In the genomic region with DNA sequence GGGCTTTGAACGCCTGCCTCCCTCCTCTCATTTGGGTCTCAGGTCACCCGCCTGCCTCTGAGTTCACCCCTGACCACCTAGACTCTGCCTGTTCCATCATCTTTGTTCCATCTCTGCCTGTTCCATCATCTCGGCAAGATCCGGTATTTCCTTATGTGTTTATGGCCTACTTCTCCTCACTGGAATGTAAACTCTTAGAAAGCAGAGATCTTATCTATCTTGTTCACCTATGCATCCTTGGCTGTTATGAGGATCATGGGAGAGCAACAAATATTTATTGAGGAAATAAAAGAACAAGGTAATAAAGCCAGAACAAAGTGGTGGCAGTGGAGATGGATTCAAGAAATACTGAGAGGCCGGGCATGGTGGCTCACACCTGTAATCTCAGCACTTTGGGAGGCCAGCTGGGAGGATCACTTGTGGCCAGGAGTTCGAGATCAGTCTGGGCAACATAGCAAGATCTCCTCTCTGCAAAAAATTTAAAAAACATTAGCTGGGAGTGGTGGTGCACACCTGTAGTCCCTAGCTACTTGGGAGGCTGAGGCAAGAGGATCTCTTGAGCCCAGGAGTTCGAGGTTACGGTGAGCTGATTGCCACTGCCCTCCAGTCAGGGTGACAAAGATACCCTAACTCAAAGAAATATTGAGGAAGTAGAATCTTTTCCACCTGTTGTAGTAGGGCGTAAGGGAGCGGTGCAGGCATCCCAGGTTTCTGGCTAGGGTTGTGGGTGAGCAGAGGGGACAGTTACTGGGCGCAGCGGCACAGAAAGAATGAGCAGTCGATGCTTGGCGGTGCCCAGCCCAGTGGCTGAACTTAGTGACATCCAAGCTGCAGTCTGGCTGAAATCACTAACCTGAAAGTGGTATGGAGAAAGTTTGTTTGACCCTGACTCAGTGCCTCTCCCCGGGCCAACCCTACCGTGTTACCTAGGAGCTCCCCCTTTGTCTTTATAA, we compare ENCODE assay signal across 9 cellular contexts. TPM values are rescaled to one million over a fixed set of nuclear protein-coding genes. Genes with fewer than 3 reads are reported as not detected.
A peak's percentile ranks its signal among the peaks of the same experiment; 100 is the strongest.
DNase-seq lines count a peak whose midpoint lies in the region; ATAC-seq and TF ChIP-seq lines count a peak whose summit lies in the region.
"Had no signal": no experiment of that assay in that cellular context is flagged by ENCODE, and none has a peak within 500 bp of the region (broad histone marks: within the 10 kb centered on the region; RNA-seq: fewer than 3 reads in every experiment).

No MANE protein-coding gene starts in this region.

- no peak for ATAC-seq in GM23338
- no peak for ATAC-seq in gastroesophageal sphincter

- H2AFZ ChIP-seq in GM23338: peak overlapping the region; percentile 81; the same call in 1 of the 2 replicates

- no peaks in the 10 kb centered on the region for H3K9me2 ChIP-seq in GM23338 (ENCODE audit: insufficient read depth)

- H3K4me3 ChIP-seq in GM23338: peak overlapping the region; percentile 85
- H3K4me3 ChIP-seq in gastroesophageal sphincter: peak overlapping the region in 1 of 2 donors; percentile 78
- H3K4me3 ChIP-seq in skeletal muscle satellite cell (ENCODE audit: low read length): peak overlapping the region; percentile 95

- no peaks in the 10 kb centered on the region; the same call in 2 of the 3 replicates for H3K36me3 Mint-ChIP-seq in GM23338 (ENCODE audit: low read depth)

- H3K9ac ChIP-seq in skeletal muscle satellite cell (ENCODE audit: low read depth, low read length): peak overlapping the region; percentile 97

- H3K4me3 Mint-ChIP-seq in GM23338: peak overlapping the region; percentile 78

- no peak for DNase-seq in GM23338 (ENCODE audit: low spot score)
- DNase-seq in SW480 (ENCODE audit: low spot score): peak; percentile 72
- no peak for DNase-seq in DMS153 treated with DMSO at 0.1 percent for 48 hours (lab: John Stamatoyannopoulos, UW; ENCODE audit: unreplicated experiment)
- DNase-seq in GM13976 (ENCODE audit: low spot score): no peak
- DNase-seq in mucosa of gallbladder (ENCODE audit: low spot score): no peak
- no peak for DNase-seq in hippocampal formation (lab: John Stamatoyannopoulos, UW)

- WGBS in gastroesophageal sphincter (ENCODE audit: low coverage in 1 of 2), 2 donors: 90 to 93% methylated on average over 9 to 14 of the region's 16 CpGs

- H4K20me1 ChIP-seq in GM23338 (replicated peaks; ENCODE audit: insufficient read depth): peaks cover 22% of the 10 kb centered on the region

- in situ Hi-C loops in GM13976 (cut with MboI; ENCODE audit: low sequenced_read_pairs, unreplicated experiment): no loop called here

- peaks cover 17% of the 10 kb centered on the region for H3K4me1 Mint-ChIP-seq in GM23338

- peak overlapping the region; percentile 96 for H3K4me2 ChIP-seq in GM23338
- peak overlapping the region; percentile 95 for H3K4me2 ChIP-seq in skeletal muscle satellite cell (ENCODE audit: low read length)

- H3K9me3 Mint-ChIP-seq in GM23338: no peaks in the 10 kb centered on the region

- H3K27me3 Mint-ChIP-seq in GM23338 (ENCODE audit: insufficient read depth, low read depth, poor library complexity): peaks cover 4% of the 10 kb centered on the region

- 0 out of 2 replicates have a peak, but pooled peaks cover 11% of the 10 kb centered on the region for H3F3A ChIP-seq in GM23338 (replicated peaks; ENCODE audit: low read depth)

- no peak for TF ChIP-seq EP300 in gastroesophageal sphincter (IDR thresholded peaks at IDR 0.05)

- peaks cover 28% of the 10 kb centered on the region for H3K79me2 ChIP-seq in GM23338 (replicated peaks; ENCODE audit: insufficient read depth)

- H3K27ac ChIP-seq in GM23338 (ENCODE audit: low read depth): peak overlapping the region; percentile 99; the same call in 1 of the 2 replicates
- H3K27ac ChIP-seq in gastroesophageal sphincter: peak overlapping the region; percentile 93 to 100 (median 97)

- TF ChIP-seq CTCF in GM23338 (conservative IDR thresholded peaks at IDR 0.05; ENCODE audit: low read depth in 2 of 2) (no peak), gastroesophageal sphincter (IDR thresholded peaks at IDR 0.05) (no peak), GM13976 (IDR thresholded peaks at IDR 0.05; ENCODE audit: borderline replicate concordance, control extremely low read depth, extremely low read depth, insufficient read depth, missing control alignments) (no peak)

- H3K27ac Mint-ChIP-seq in GM23338: peak overlapping the region; percentile 97

- H3K9me3 ChIP-seq in gastroesophageal sphincter (no peaks in the 10 kb centered on the region), skeletal muscle satellite cell (replicated peaks; ENCODE audit: low read length) (no peaks in the 10 kb centered on the region)
- H3K9me3 ChIP-seq: pancreas had no signal

- H3K27me3 ChIP-seq in GM23338 (ENCODE audit: insufficient read depth) (no peaks in the 10 kb centered on the region), gastroesophageal sphincter (no peaks in the 10 kb centered on the region), skeletal muscle satellite cell (ENCODE audit: control insufficient read depth, insufficient read depth, low read length) (no peaks in the 10 kb centered on the region)
- H3K27me3 ChIP-seq: pancreas had no signal

- TF ChIP-seq POLR2A in gastroesophageal sphincter (IDR thresholded peaks at IDR 0.05): no peak

- H3K4me1 ChIP-seq in GM23338 (ENCODE audit: insufficient read depth) (peaks cover 18% of the 10 kb centered on the region), gastroesophageal sphincter (peaks cover 0 to 62% (median 40%) of the 10 kb centered on the region in 3 donors), skeletal muscle satellite cell (ENCODE audit: control insufficient read depth, insufficient read depth, low read length) (peaks cover 43% of the 10 kb centered on the region)

- H3K36me3 ChIP-seq in GM23338 (ENCODE audit: insufficient read depth) (no peaks in the 10 kb centered on the region), gastroesophageal sphincter (peaks cover 0 to 9% of the 10 kb centered on the region in 2 donors), skeletal muscle satellite cell (ENCODE audit: insufficient read depth, low read length) (peaks cover 5% of the 10 kb centered on the region)
- H3K36me3 ChIP-seq: pancreas had no signal

TF ChIP-seq in GM23338, 12 proteins besides CTCF, POLR2A, EP300 and RAD21:
- TF ChIP-seq, protein P1, sequence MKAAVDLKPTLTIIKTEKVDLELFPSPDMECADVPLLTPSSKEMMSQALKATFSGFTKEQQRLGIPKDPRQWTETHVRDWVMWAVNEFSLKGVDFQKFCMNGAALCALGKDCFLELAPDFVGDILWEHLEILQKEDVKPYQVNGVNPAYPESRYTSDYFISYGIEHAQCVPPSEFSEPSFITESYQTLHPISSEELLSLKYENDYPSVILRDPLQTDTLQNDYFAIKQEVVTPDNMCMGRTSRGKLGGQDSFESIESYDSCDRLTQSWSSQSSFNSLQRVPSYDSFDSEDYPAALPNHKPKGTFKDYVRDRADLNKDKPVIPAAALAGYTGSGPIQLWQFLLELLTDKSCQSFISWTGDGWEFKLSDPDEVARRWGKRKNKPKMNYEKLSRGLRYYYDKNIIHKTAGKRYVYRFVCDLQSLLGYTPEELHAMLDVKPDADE (IDR thresholded peaks at IDR 0.05): no peak
- no peak for TF ChIP-seq JUNB (IDR thresholded peaks at IDR 0.05; ENCODE audit: unreplicated experiment)

RNA-seq across cellular contexts. Expression of a gene that starts 1.7 kb away (rescaled TPM):
- 250 and 308 TPM in 2 replicates for total RNA-seq in GM23338 (2014; rRNA removed; shearing (Covaris generic))
- 159 and 165 TPM in 2 replicates for polyA plus RNA-seq in GM23338 (2016; fragmentation: Nextera tagmentation; extraction: Ambion mirVana)
- total RNA-seq in gastroesophageal sphincter (100 to 1,000 TPM; 275 to 390 (median 339) TPM), mucosa of gallbladder (171 TPM)
- total RNA-seq in skeletal muscle satellite cell (2012; rRNA removed): 152 and 168 TPM in 2 replicates
